In the genomic region with DNA sequence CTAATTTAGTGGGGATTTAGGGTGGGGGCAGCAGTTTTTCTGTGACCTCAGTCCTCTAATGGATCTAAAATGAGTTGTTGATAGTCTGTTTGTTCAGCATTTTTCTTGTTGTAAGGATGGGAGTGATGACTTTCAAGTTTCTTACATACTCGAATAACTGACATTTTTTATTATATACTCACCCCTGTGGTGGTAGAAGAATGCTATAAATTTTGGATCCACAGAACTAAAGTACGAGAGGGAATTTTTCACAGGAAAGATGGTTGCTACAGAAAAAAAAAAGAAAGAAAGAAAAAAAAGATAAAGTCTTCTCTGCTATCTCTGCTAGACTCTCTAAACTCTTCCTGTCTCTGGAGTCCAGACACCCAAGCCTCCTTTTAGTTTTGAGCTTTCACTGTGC, we compare ENCODE assay signal across 3 cellular contexts. TPM values are rescaled to one million over a fixed set of nuclear protein-coding genes. Genes with fewer than 3 reads are reported as not detected.
"Had no signal": no experiment of that assay in that cellular context is flagged by ENCODE, and none has a peak within 500 bp of the region (broad histone marks: within the 10 kb centered on the region; RNA-seq: fewer than 3 reads in every experiment).

No MANE protein-coding gene starts in this region.

RNA-seq across cellular contexts. Expression of a gene that starts 20.7 kb away (rescaled TPM):
- total RNA-seq: activated CD8-positive, alpha-beta memory T cell treated with anti-CD3 and anti-CD28 coated beads for 36 hours; Right ventricle myocardium superior; T-helper 1 cell treated with Interleukin-12 subunit alpha and Interleukin-12 subunit beta and Interleukin-4 antibody, amounts not matched to agents 30 ng/mL and 1 ng/mL, for 36 hours had no signal
